ENCODE assay signal across 8 cellular contexts in genomic region chr5:132437604-132438275, GRCh38. TPM values are rescaled to one million over a fixed set of nuclear protein-coding genes. Genes with fewer than 3 reads are reported as not detected.
DNase-seq lines count a peak whose midpoint lies in the region; ATAC-seq, FAIRE-seq and TF ChIP-seq lines count a peak whose summit lies in the region.

No MANE protein-coding gene starts in this region.

- H3K4me3 ChIP-seq in AG10803 (ENCODE audit: low read length) (no peak overlapping the region), coronary artery (no peak overlapping the region), testis (no peak overlapping the region)

- TF ChIP-seq CTCF in AG10803 (conservative IDR thresholded peaks at IDR 0.05; ENCODE audit: low read length) = no peak
- TF ChIP-seq CTCF in coronary artery (IDR thresholded peaks at IDR 0.05) = no peak
- TF ChIP-seq CTCF in testis (IDR thresholded peaks at IDR 0.05) = no peak
- no peak for TF ChIP-seq CTCF in D721Med (IDR thresholded peaks at IDR 0.05; ENCODE audit: insufficient read depth, missing control alignments)

- H3K4me1 ChIP-seq in testis = peaks cover 34% of the 10 kb centered on the region

- FAIRE-seq in D721Med (lab: Jason Lieb, UNC) = no peak

- DNase-seq in AG10803 (ENCODE audit: low read depth) = peak; percentile 93
- peak; percentile 54 for DNase-seq in T1000 (lab: John Stamatoyannopoulos, UW)
- no peak for DNase-seq in coronary artery (ENCODE audit: low spot score)
- DNase-seq in mucosa of gallbladder (ENCODE audit: low spot score) = peak; percentile 76
- peak; percentile 87 for DNase-seq in testis
- DNase-seq in D721Med (ENCODE audit: insufficient read length, low spot score) = no peak

- TF ChIP-seq POLR2A in testis (IDR thresholded peaks at IDR 0.05) = no peak

- no peaks in the 10 kb centered on the region for H3K27me3 ChIP-seq in testis

- 38 to 43% methylated on average over 3 of the region's 3 CpGs for WGBS in testis, 2 donors

- H3K9me3 ChIP-seq in testis = no peaks in the 10 kb centered on the region

- peak; percentile 94 for ATAC-seq in GM19328 (IDR thresholded peaks at IDR 0.05; ENCODE audit: unreplicated experiment)
- peak; percentile 87 for ATAC-seq in HG03432 (IDR thresholded peaks at IDR 0.05; ENCODE audit: unreplicated experiment)

- H3K27ac ChIP-seq in coronary artery (peak overlapping the region; percentile 64 to 85), testis (peak overlapping the region; percentile 48 to 75)

- H3K36me3 ChIP-seq in testis (ENCODE audit: low read depth, missing control alignments) = no peaks in the 10 kb centered on the region

- intact Hi-C loops in testis (cut with DNase I; ENCODE audit: low total_unique reads) = no loop called here

RNA-seq across cellular contexts. Expression of gene IRF1, which starts 52.8 kb away (rescaled TPM):
- total RNA-seq in mucosa of gallbladder (38.3 TPM), testis (10 to 100 TPM; 20.2 to 22.5 TPM)
- 31.7 TPM for polyA plus RNA-seq in testis (ENCODE audit: insufficient read depth, low read depth, low replicate concordance)

Comparison
In these comparisons a context has a peak if more than half of its experiments do, and no peak if none do; other contexts are left out.
1. DNase-seq: peak in AG10803 (single experiment), T1000 (single experiment), mucosa of gallbladder (single experiment) and testis (single experiment); none in coronary artery (single experiment) and D721Med (single experiment).